ENCODE assay signal across 27 cellular contexts in the genomic region with DNA sequence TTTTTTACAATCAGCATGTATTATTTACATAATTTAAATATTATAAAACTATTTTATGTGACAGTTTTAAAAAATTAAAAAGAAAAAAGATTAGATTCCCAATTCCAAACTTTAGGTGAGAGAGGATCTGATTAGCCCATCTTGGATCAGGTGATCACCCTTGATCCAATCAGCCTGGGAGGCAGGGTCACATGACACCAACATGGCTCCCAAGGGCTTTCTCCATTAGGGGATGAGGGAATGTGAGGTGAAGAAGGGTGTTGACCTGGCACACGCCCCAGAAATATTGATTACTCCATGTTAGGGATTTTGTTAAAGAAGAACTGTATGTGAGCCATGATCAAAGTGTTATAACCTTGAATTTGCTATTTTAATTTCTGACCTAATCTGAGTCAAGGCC.
"Had no signal": no experiment of that assay in that cellular context is flagged by ENCODE, and none has a peak within 500 bp of the region (broad histone marks: within the 10 kb centered on the region; RNA-seq: fewer than 3 reads in every experiment).

No MANE protein-coding gene starts in this region.

- H3K9me3 Mint-ChIP-seq: central memory CD8-positive, alpha-beta T cell; dendritic cell treated with granulocyte-macrophage colony-stimulating factor and Interleukin-4, amounts not matched to agents 40 ng/mL and 50 ng/mL, for 4 days; natural killer cell had no signal

- H3K36me3 Mint-ChIP-seq: activated naive CD8-positive, alpha-beta T cell; natural killer cell; neural progenitor cell had no signal

- H3K4me3 Mint-ChIP-seq: activated naive CD8-positive, alpha-beta T cell; central memory CD8-positive, alpha-beta T cell; dendritic cell treated with granulocyte-macrophage colony-stimulating factor and Interleukin-4, amounts not matched to agents 40 ng/mL and 50 ng/mL, for 4 days; natural killer cell; neural progenitor cell had no signal

- H3K4me1 Mint-ChIP-seq: central memory CD8-positive, alpha-beta T cell; natural killer cell had no signal

- FAIRE-seq: bronchial epithelial cell, TTC549 had no signal

- H3K4me2 ChIP-seq: neural progenitor cell had no signal

- H2AFZ ChIP-seq: neural progenitor cell had no signal

- H3K9me3 ChIP-seq: esophagus squamous epithelium, right atrium auricular region, testis, transverse colon had no signal

- DNase-seq: activated CD4-positive, alpha-beta T cell treated with anti-CD3 and anti-CD28 coated beads for 48 hours; activated CD4-positive, alpha-beta T cell treated with anti-CD3 and anti-CD28 coated beads, Interleukin-2, amount 50 U/mL, for 48 hours; activated CD8-positive, alpha-beta memory T cell treated with anti-CD3 and anti-CD28 coated beads for 24 hours; activated effector memory CD4-positive, alpha-beta T cell treated with Interleukin-2 at 50 U/mL for 16 hours; activated naive CD4-positive, alpha-beta T cell treated with Interleukin-2 at 50 U/mL for 16 hours; anterior cingulate cortex; esophagus squamous epithelium; foreskin melanocyte; heart right ventricle; islet precursor cell; left ventricle myocardium inferior; mesendoderm; natural killer cell; stimulated activated CD4-positive, alpha-beta T cell treated with anti-CD3 and anti-CD28 coated beads, Interleukin-4, amount 100 ng/mL, for 1 hour; stimulated activated naive CD8-positive, alpha-beta T cell treated with anti-CD3 and anti-CD28 coated beads, Interleukin-15, Interleukin-2, amounts not matched to agents 100 U/mL and 50 U/mL, for 24 hours; testis; transverse colon had no signal

- H3K36me3 ChIP-seq: esophagus squamous epithelium, heart right ventricle, left ventricle myocardium inferior, neural progenitor cell, right atrium auricular region, transverse colon had no signal

- H3K4me1 ChIP-seq: esophagus squamous epithelium, heart right ventricle, left ventricle myocardium inferior, right atrium auricular region, transverse colon had no signal

- H3K4me3 ChIP-seq: esophagus squamous epithelium, heart right ventricle, left ventricle myocardium inferior, lung, neural progenitor cell, right atrium auricular region, testis, transverse colon had no signal

- ATAC-seq: activated CD4-positive, CD25-positive, alpha-beta regulatory T cell treated with anti-CD3 and anti-CD28 coated beads, Interleukin-2, amount 50 U/mL, for 24 hours; heart right ventricle; natural killer cell; stimulated activated naive CD8-positive, alpha-beta T cell treated with anti-CD3 and anti-CD28 coated beads, Interleukin-15, Interleukin-2, amounts not matched to agents 100 U/mL and 50 U/mL, for 24 hours had no signal

- H3K27ac ChIP-seq: esophagus squamous epithelium, heart right ventricle, left ventricle myocardium inferior, neural progenitor cell, right atrium auricular region, testis, transverse colon, VCaP had no signal

- H3K27ac Mint-ChIP-seq: activated naive CD8-positive, alpha-beta T cell; dendritic cell treated with granulocyte-macrophage colony-stimulating factor and Interleukin-4, amounts not matched to agents 40 ng/mL and 50 ng/mL, for 4 days; natural killer cell; neural progenitor cell had no signal

- H3K27me3 ChIP-seq: neural progenitor cell, right atrium auricular region, testis had no signal
